Comparison of ENCODE assay signal across 1 cellular context in the genomic region with DNA sequence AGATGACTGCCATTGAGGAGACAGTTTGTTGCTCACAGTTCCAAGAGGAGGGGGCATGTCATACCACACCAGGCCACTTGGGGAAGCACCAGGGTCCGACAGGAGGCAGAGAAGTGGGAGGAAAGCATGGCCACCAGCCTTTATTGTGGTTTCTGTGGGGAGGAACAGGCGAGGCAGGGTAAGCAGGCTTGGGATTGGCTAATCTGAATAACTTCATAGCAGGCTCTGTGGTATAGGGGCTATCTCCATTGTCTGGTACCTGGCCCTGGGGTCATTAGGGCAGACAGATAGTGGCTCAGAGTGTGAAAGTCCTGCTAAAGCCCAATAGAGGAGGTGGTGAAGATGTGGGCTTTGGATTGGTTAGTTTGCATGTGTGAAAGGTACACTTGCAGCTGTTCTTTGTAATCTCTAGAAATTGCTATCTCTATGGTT.
TF ChIP-seq lines count a peak whose summit lies in the region.

No MANE protein-coding gene starts in this region.

TF ChIP-seq in K562, 482 proteins besides CTCF, POLR2A, EP300 and RAD21:
- TF ChIP-seq, protein P1, sequence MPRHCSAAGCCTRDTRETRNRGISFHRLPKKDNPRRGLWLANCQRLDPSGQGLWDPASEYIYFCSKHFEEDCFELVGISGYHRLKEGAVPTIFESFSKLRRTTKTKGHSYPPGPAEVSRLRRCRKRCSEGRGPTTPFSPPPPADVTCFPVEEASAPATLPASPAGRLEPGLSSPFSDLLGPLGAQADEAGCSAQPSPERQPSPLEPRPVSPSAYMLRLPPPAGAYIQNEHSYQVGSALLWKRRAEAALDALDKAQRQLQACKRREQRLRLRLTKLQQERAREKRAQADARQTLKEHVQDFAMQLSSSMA (CRISPR knock-in tag; IDR thresholded peaks at IDR 0.05) = no peak
- TF ChIP-seq EGR1 (conservative IDR thresholded peaks at IDR 0.05) = no peak
- TF ChIP-seq HOMEZ (CRISPR knock-in tag; IDR thresholded peaks at IDR 0.05) = no peak
- TF ChIP-seq, protein P2, sequence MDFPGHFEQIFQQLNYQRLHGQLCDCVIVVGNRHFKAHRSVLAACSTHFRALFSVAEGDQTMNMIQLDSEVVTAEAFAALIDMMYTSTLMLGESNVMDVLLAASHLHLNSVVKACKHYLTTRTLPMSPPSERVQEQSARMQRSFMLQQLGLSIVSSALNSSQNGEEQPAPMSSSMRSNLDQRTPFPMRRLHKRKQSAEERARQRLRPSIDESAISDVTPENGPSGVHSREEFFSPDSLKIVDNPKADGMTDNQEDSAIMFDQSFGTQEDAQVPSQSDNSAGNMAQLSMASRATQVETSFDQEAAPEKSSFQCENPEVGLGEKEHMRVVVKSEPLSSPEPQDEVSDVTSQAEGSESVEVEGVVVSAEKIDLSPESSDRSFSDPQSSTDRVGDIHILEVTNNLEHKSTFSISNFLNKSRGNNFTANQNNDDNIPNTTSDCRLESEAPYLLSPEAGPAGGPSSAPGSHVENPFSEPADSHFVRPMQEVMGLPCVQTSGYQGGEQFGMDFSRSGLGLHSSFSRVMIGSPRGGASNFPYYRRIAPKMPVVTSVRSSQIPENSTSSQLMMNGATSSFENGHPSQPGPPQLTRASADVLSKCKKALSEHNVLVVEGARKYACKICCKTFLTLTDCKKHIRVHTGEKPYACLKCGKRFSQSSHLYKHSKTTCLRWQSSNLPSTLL (IDR thresholded peaks at IDR 0.05) = no peak
